8 cellular contexts compared by ENCODE assay signal in genomic region chr12:49567302-49567610, GRCh38. TPM values are rescaled to one million over a fixed set of nuclear protein-coding genes. Genes with fewer than 3 reads are reported as not detected.
DNase-seq lines count a peak whose midpoint lies in the region; ATAC-seq, FAIRE-seq and TF ChIP-seq lines count a peak whose summit lies in the region.

No MANE protein-coding gene starts in this region.

- TF ChIP-seq POLR2A in uterus (IDR thresholded peaks at IDR 0.05): no peak

- H3K4me3 ChIP-seq in lower lobe of right lung (peak overlapping the region; percentile 98), uterus (peak overlapping the region; percentile 84 to 98)

- TF ChIP-seq CTCF in brain (conservative IDR thresholded peaks at IDR 0.05): no peak
- TF ChIP-seq CTCF in lower lobe of right lung (IDR thresholded peaks at IDR 0.05): no peak
- no peak for TF ChIP-seq CTCF in uterus (IDR thresholded peaks at IDR 0.05)
- no peak for TF ChIP-seq CTCF in D721Med (IDR thresholded peaks at IDR 0.05; ENCODE audit: insufficient read depth, missing control alignments)

- H3K36me3 ChIP-seq in lower lobe of right lung (peaks cover 33% of the 10 kb centered on the region), uterus (no peaks in the 10 kb centered on the region)

- peak overlapping the region; percentile 97 to 100 (median 99) for H3K4me3 Mint-ChIP-seq in brain

- DNase-seq in lower lobe of right lung: no peak
- DNase-seq in uterus: no peak
- DNase-seq in D721Med (ENCODE audit: insufficient read length, low spot score): no peak
- DNase-seq in stimulated activated CD4-positive, alpha-beta T cell treated with anti-CD3 and anti-CD28 coated beads, Interleukin-12 subunit alpha, Interleukin-12 subunit beta, amount 100 ng/mL, for 4 hours: no peak
- no peak for DNase-seq in DMS53 (lab: John Stamatoyannopoulos, UW)

- H3K4me1 Mint-ChIP-seq in brain: peaks cover 42% of the 10 kb centered on the region

- intact Hi-C loops in lower lobe of right lung (cut with DNase I) (no loop called here), uterus (cut with DNase I; ENCODE audit: low total_unique reads) (no loop called here)

- H3K27me3 ChIP-seq in lower lobe of right lung (ENCODE audit: low read depth): no peaks in the 10 kb centered on the region
- H3K27me3 ChIP-seq in uterus: no peaks in the 10 kb centered on the region

- H3K9me3 Mint-ChIP-seq in brain: peaks cover 0 to 4% (median 0%) of the 10 kb centered on the region in 5 experiments

- FAIRE-seq in D721Med (lab: Jason Lieb, UNC): no peak

- H3K27ac ChIP-seq in lower lobe of right lung (peak overlapping the region; percentile 96), uterus (peak overlapping the region; percentile 88 to 95)

- H3K4me1 ChIP-seq in lower lobe of right lung (peaks cover 22% of the 10 kb centered on the region), uterus (no peaks in the 10 kb centered on the region)

- no peaks in the 10 kb centered on the region for H3K9me3 ChIP-seq in lower lobe of right lung
- no peaks in the 10 kb centered on the region for H3K9me3 ChIP-seq in uterus

- peaks cover 15% of the 10 kb centered on the region for H3K27me3 Mint-ChIP-seq in brain

- peaks cover 30% of the 10 kb centered on the region for H3K36me3 Mint-ChIP-seq in brain

- ATAC-seq in GM18502 (IDR thresholded peaks at IDR 0.05; ENCODE audit: poor library complexity, unreplicated experiment) (peak; percentile 5), HG03342 (IDR thresholded peaks at IDR 0.05; ENCODE audit: unreplicated experiment) (peak; percentile 3), lower lobe of right lung (peak; percentile 10 to 24)

- peak overlapping the region; percentile 97 to 99 (median 99) for H3K27ac Mint-ChIP-seq in brain

RNA-seq across cellular contexts. Expression of gene MCRS1, which starts 0.7 kb away (rescaled TPM):
- 79.7 TPM for polyA plus RNA-seq in brain (ENCODE audit: insufficient read depth, low read depth, low replicate concordance)
- total RNA-seq in lower lobe of right lung (50.0 TPM), uterus (10 to 100 TPM; 20.0 to 81.2 (median 50.4) TPM)

RNA-seq across cellular contexts. Expression of gene KCNH3, which starts 28.4 kb away (rescaled TPM):
- 30.6 TPM for polyA plus RNA-seq in brain (ENCODE audit: insufficient read depth, low read depth, low replicate concordance)
- total RNA-seq in lower lobe of right lung (2.3 TPM), uterus (1 to 10 TPM in 1 of 4 donors, under 1 TPM in 2, not detected in 1; under 0.01 to 1.7 (median 0.43) TPM)

RNA-seq across cellular contexts. Expression of gene FAM186B, which starts 38.2 kb away (rescaled TPM):
- 0.15 TPM for polyA plus RNA-seq in brain (ENCODE audit: insufficient read depth, low read depth, low replicate concordance)
- total RNA-seq in lower lobe of right lung: 0.65 TPM
- under 1 TPM in 3 of 4 donors, not detected in 1; 0.21 to 0.77 (median 0.30) TPM for total RNA-seq in uterus

RNA-seq across cellular contexts. Expression of gene PRPF40B, which starts 56.1 kb away (rescaled TPM):
- polyA plus RNA-seq in brain (ENCODE audit: insufficient read depth, low read depth, low replicate concordance): 15.9 TPM
- total RNA-seq in lower lobe of right lung (19.3 TPM), uterus (10 to 100 TPM; 17.4 to 72.9 (median 25.4) TPM)
